In the genomic region with DNA sequence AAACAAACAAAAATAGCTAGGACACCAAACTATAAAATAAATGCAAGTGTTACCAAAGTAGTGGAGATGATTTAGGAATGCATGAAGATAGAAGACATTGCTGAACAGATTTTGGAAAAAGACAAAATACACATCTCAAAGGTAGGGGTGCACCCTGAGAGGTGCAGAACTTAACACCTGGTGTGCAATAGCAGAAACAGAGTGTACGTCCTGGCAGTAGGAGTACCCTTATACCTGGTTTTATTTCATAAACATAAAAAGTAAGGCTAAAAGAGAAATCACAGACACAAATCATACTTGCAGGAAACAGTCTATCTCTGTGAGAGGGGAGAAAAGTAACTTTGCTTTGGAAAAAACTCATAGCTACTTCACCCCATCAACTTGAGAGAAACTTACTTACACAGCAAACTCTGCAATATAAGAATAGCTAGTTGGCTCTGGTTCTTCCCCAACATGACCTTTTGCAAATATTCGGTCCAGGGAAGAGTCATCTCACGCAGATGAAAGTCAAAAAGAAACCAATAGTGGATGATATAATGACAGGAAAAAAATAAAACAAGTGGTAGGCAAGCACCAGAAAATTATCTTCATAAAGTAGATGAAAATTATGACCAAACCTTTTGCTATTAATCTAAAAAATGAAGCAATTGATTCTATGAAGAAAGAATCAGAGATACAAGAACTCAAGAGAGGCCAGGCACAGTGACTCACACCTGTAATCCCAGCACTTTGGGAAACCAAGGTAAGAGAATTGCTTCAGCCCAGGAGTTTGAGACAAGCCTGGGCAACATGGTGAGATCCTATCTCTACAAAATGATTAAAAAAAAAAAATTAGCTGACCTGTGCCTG, we compare ENCODE assay signal across 24 cellular contexts.
DNase-seq lines count a peak whose midpoint lies in the region; ATAC-seq and TF ChIP-seq lines count a peak whose summit lies in the region.
"Had no signal": no experiment of that assay in that cellular context is flagged by ENCODE, and none has a peak within 500 bp of the region (broad histone marks: within the 10 kb centered on the region; RNA-seq: fewer than 3 reads in every experiment).

No MANE protein-coding gene starts in this region.

- no peak for DNase-seq in activated CD4-positive, alpha-beta T cell treated with anti-CD3 and anti-CD28 coated beads for 36 hours
- DNase-seq in activated CD4-positive, alpha-beta T cell treated with anti-CD3 and anti-CD28 coated beads, Interleukin-2, amount 50 U/mL, for 4 hours = no peak
- DNase-seq in GM12865 (ENCODE audit: low read depth) = peak; percentile 43
- DNase-seq in T-helper 17 cell = no peak
- DNase-seq in effector memory CD4-positive, alpha-beta T cell = no peak
- DNase-seq: 8988T; activated CD4-positive, alpha-beta T cell treated with anti-CD3 and anti-CD28 coated beads for 1 hour; colonic mucosa; KBM-7; left cardiac atrium; NCI-H1105; NCI-H2107; NCI-H69; stimulated activated CD4-positive, alpha-beta T cell treated with anti-CD3 and anti-CD28 coated beads, Interleukin-12 subunit alpha, Interleukin-12 subunit beta, amount 100 ng/mL, for 4 hours; stimulated activated naive B cell treated with anti-CD40 and anti-IgM and Interleukin-4, amounts not matched to agents 10 μg/mL and 1 μg/mL and 100 μg/mL, for 72 hours; T-helper 9 cell; trophoblast cell had no signal

- H3K4me1 Mint-ChIP-seq in activated CD4-positive, alpha-beta T cell treated with anti-CD3 and anti-CD28 coated beads for 36 hours = peaks cover 60% of the 10 kb centered on the region
- H3K4me1 Mint-ChIP-seq in T-helper 17 cell = peaks cover 51% of the 10 kb centered on the region

- H3K27me3 Mint-ChIP-seq in activated CD4-positive, alpha-beta T cell treated with anti-CD3 and anti-CD28 coated beads for 36 hours = no peaks in the 10 kb centered on the region
- H3K27me3 Mint-ChIP-seq in T-helper 17 cell = no peaks in the 10 kb centered on the region

- no peaks in the 10 kb centered on the region for H3K9me3 Mint-ChIP-seq in activated CD4-positive, alpha-beta T cell treated with anti-CD3 and anti-CD28 coated beads for 36 hours (ENCODE audit: low read depth)
- H3K9me3 Mint-ChIP-seq: mesothelial cell of epicardium; stimulated activated naive B cell treated with anti-CD40 and anti-IgM and Interleukin-4, amounts not matched to agents 10 μg/mL and 1 μg/mL and 100 μg/mL, for 72 hours had no signal

- POLR2A ChIA-PET in activated CD4-positive, alpha-beta T cell treated with anti-CD3 and anti-CD28 coated beads for 36 hours (lab: Charles Lee) = interaction anchor here (0.7 kb wide), 1 partner anchor 1236 kb away, joined by 5 read pairs; no protein-coding TSS in a partner anchor

- no peaks in the 10 kb centered on the region for H3K36me3 ChIP-seq in effector memory CD4-positive, alpha-beta T cell (ENCODE audit: control insufficient read depth, insufficient read depth, low read length)
- H3K36me3 ChIP-seq: BLaER1 treated with 17β-estradiol and CSF1 and Interleukin-3, amounts not matched to agents 10 nM and 100 nM; colonic mucosa; SJSA1 had no signal

- intact Hi-C loops in activated CD4-positive, alpha-beta T cell treated with anti-CD3 and anti-CD28 coated beads for 36 hours (cut with DNase I, micrococcal nuclease) = loop anchor here in 1 of 2 experiments (1.0 kb wide), 1 partner anchor 121 kb away; no protein-coding TSS in a partner anchor

- H3K27ac ChIP-seq in effector memory CD4-positive, alpha-beta T cell (ENCODE audit: insufficient read depth, low read length, poor library complexity, severe bottlenecking) = peak overlapping the region; percentile 53
- H3K27ac ChIP-seq: BLaER1 treated with 17β-estradiol and CSF1 and Interleukin-3, amounts not matched to agents 10 nM and 100 nM; colonic mucosa; foreskin keratinocyte; SJSA1 had no signal

- TF ChIP-seq CTCF in GM12865 (IDR thresholded peaks at IDR 0.05; ENCODE audit: insufficient read depth, low read depth, low read length, missing control alignments) = no peak

- no peaks in the 10 kb centered on the region for H3K9me3 ChIP-seq in T-helper 17 cell (ENCODE audit: control insufficient read depth, low read length, poor library complexity, severe bottlenecking)
- H3K9me3 ChIP-seq in effector memory CD4-positive, alpha-beta T cell (ENCODE audit: control insufficient read depth, low read length) = no peaks in the 10 kb centered on the region
- H3K9me3 ChIP-seq: BLaER1 treated with 17β-estradiol and CSF1 and Interleukin-3, amounts not matched to agents 10 nM and 100 nM; colonic mucosa; SJSA1 had no signal

- no peak overlapping the region for H3K4me3 ChIP-seq in GM12865 (ENCODE audit: low read depth, low read length)
- H3K4me3 ChIP-seq in effector memory CD4-positive, alpha-beta T cell (ENCODE audit: insufficient read depth, low read depth, low read length, poor library complexity, severe bottlenecking) = peak overlapping the region; percentile 23
- H3K4me3 ChIP-seq: BLaER1 treated with 17β-estradiol and CSF1 and Interleukin-3, amounts not matched to agents 10 nM and 100 nM; colonic mucosa; SJSA1 had no signal

- H3K4me3 Mint-ChIP-seq in activated CD4-positive, alpha-beta T cell treated with anti-CD3 and anti-CD28 coated beads for 36 hours = peak overlapping the region; percentile 26
- H3K4me3 Mint-ChIP-seq in T-helper 17 cell = peak overlapping the region; percentile 88
- H3K4me3 Mint-ChIP-seq: mesothelial cell of epicardium; stimulated activated naive B cell treated with anti-CD40 and anti-IgM and Interleukin-4, amounts not matched to agents 10 μg/mL and 1 μg/mL and 100 μg/mL, for 72 hours had no signal

- no peaks in the 10 kb centered on the region for H3K27me3 ChIP-seq in effector memory CD4-positive, alpha-beta T cell (replicated peaks; ENCODE audit: control insufficient read depth, insufficient read depth, low read length, poor library complexity, severe bottlenecking)
- H3K27me3 ChIP-seq: BLaER1 treated with 17β-estradiol and CSF1 and Interleukin-3, amounts not matched to agents 10 nM and 100 nM; colonic mucosa had no signal

- ATAC-seq in activated CD4-positive, alpha-beta T cell treated with anti-CD3 and anti-CD28 coated beads for 36 hours = peak; percentile 83
- peak; percentile 29 for ATAC-seq in T-helper 17 cell
- ATAC-seq in HG02642 (IDR thresholded peaks at IDR 0.05; ENCODE audit: poor library complexity, unreplicated experiment) = no peak
- ATAC-seq in HG02938 (IDR thresholded peaks at IDR 0.05; ENCODE audit: unreplicated experiment) = no peak
- ATAC-seq in HG02884 (IDR thresholded peaks at IDR 0.05; ENCODE audit: unreplicated experiment) = no peak
- ATAC-seq: foreskin keratinocyte; left cardiac atrium; stimulated activated naive B cell treated with anti-CD40 and anti-IgM and Interleukin-4, amounts not matched to agents 10 μg/mL and 1 μg/mL and 100 μg/mL, for 72 hours had no signal

- peaks cover 22% of the 10 kb centered on the region for H3K4me1 ChIP-seq in effector memory CD4-positive, alpha-beta T cell (ENCODE audit: control insufficient read depth, insufficient read depth, low read length, poor library complexity, severe bottlenecking)
- H3K4me1 ChIP-seq: BLaER1 treated with 17β-estradiol and CSF1 and Interleukin-3, amounts not matched to agents 10 nM and 100 nM; colonic mucosa; foreskin keratinocyte; SJSA1 had no signal

- peak overlapping the region; percentile 27 for H3K27ac Mint-ChIP-seq in activated CD4-positive, alpha-beta T cell treated with anti-CD3 and anti-CD28 coated beads for 36 hours
- peak overlapping the region; percentile 98 for H3K27ac Mint-ChIP-seq in T-helper 17 cell
- H3K27ac Mint-ChIP-seq: mesothelial cell of epicardium; stimulated activated naive B cell treated with anti-CD40 and anti-IgM and Interleukin-4, amounts not matched to agents 10 μg/mL and 1 μg/mL and 100 μg/mL, for 72 hours had no signal

- CTCF ChIA-PET in activated CD4-positive, alpha-beta T cell treated with anti-CD3 and anti-CD28 coated beads for 36 hours (lab: Charles Lee) = interaction anchor here (0.6 to 1.0 kb wide), 2 partner anchors 73 to 381 kb away, joined by 3 to 4 read pairs; no protein-coding TSS in a partner anchor

- no peaks in the 10 kb centered on the region for H3K36me3 Mint-ChIP-seq in activated CD4-positive, alpha-beta T cell treated with anti-CD3 and anti-CD28 coated beads for 36 hours (ENCODE audit: low read depth)
- H3K36me3 Mint-ChIP-seq in T-helper 17 cell (ENCODE audit: low read depth) = peaks cover 4% of the 10 kb centered on the region
- H3K36me3 Mint-ChIP-seq: mesothelial cell of epicardium; stimulated activated naive B cell treated with anti-CD40 and anti-IgM and Interleukin-4, amounts not matched to agents 10 μg/mL and 1 μg/mL and 100 μg/mL, for 72 hours had no signal

Comparison
In these comparisons a context has a peak if more than half of its experiments do, and no peak if none do; other contexts are left out.
1. ATAC-seq: peak in activated CD4-positive, alpha-beta T cell treated with anti-CD3 and anti-CD28 coated beads for 36 hours (single experiment) and T-helper 17 cell (single experiment); none in HG02642 (single experiment), HG02938 (single experiment) and HG02884 (single experiment).